In the genomic region with DNA sequence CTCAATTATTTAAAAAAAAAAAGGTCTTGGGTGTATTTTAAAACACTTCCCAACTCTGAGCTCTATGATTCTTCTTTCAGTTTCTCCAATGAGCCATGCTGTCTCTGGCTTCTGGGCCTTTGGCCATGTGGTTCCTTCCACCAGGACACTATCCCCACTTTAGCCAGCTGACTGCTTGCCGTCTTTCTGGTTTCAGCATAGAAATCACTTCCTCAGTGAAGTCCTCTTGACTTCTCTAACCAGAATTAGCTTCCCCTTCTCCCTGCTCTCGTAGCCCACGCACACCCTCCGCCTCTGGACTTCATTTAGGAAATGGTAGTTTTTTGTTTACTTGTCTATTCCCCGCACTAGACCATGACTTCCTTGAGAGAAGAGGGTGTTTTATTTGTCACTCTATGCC, we compare ENCODE assay signal across 20 cellular contexts. TPM values are rescaled to one million over a fixed set of nuclear protein-coding genes. Genes with fewer than 3 reads are reported as not detected.
DNase-seq lines count a peak whose midpoint lies in the region; ATAC-seq and TF ChIP-seq lines count a peak whose summit lies in the region.
"Had no signal": no experiment of that assay in that cellular context is flagged by ENCODE, and none has a peak within 500 bp of the region (broad histone marks: within the 10 kb centered on the region; RNA-seq: fewer than 3 reads in every experiment).

No MANE protein-coding gene starts in this region.

- H3K4me1 ChIP-seq in heart left ventricle, result peaks cover 0 to 69% (median 8%) of the 10 kb centered on the region in 12 donors
- H3K4me1 ChIP-seq in right atrium auricular region, result peaks cover 0 to 14% of the 10 kb centered on the region in 2 donors
- H3K4me1 ChIP-seq in OCI-LY3 (ENCODE audit: low read length), result peaks cover 43% of the 10 kb centered on the region
- H3K4me1 ChIP-seq in upper lobe of right lung, result peaks cover 23% of the 10 kb centered on the region
- peaks cover 0 to 48% (median 35%) of the 10 kb centered on the region in 4 donors for H3K4me1 ChIP-seq in sigmoid colon

- intact Hi-C loops in heart left ventricle (cut with DNase I), result loop anchor here in 2 of 10 donors (5.0 to 10.0 kb wide), 2 partner anchors 54 to 162 kb away; a partner anchor contains a TSS
- intact Hi-C loops in upper lobe of right lung (cut with DNase I), result no loop called here
- intact Hi-C loops in sigmoid colon (cut with DNase I), result no loop called here

- peaks cover 0 to 9% (median 0%) of the 10 kb centered on the region in 9 donors for H3K36me3 ChIP-seq in heart left ventricle
- no peaks in the 10 kb centered on the region for H3K36me3 ChIP-seq in right atrium auricular region
- no peaks in the 10 kb centered on the region for H3K36me3 ChIP-seq in OCI-LY3 (replicated peaks; ENCODE audit: low read depth, low read length)
- H3K36me3 ChIP-seq in upper lobe of right lung, result peaks cover 2% of the 10 kb centered on the region
- no peaks in the 10 kb centered on the region for H3K36me3 ChIP-seq in sigmoid colon
- H3K36me3 ChIP-seq: Peyer's patch had no signal

- peak overlapping the region; percentile 32 for H3K4me2 ChIP-seq in OCI-LY3 (ENCODE audit: low read length)

- H2AFZ ChIP-seq in OCI-LY3 (ENCODE audit: low read depth, low read length), result peak overlapping the region; percentile 74

- TF ChIP-seq CTCF in heart left ventricle (IDR thresholded peaks at IDR 0.05), result no peak
- TF ChIP-seq CTCF in right atrium auricular region (IDR thresholded peaks at IDR 0.05), result no peak
- no peak for TF ChIP-seq CTCF in OCI-LY3 (IDR thresholded peaks at IDR 0.05; ENCODE audit: low read depth, low read length)
- TF ChIP-seq CTCF in upper lobe of right lung (IDR thresholded peaks at IDR 0.05), result no peak
- no peak for TF ChIP-seq CTCF in sigmoid colon (IDR thresholded peaks at IDR 0.05)

- H3K27ac ChIP-seq in heart left ventricle (peak overlapping the region in 2 of 12 donors; percentile 19 to 85), right atrium auricular region (no peak overlapping the region), OCI-LY3 (ENCODE audit: low read length) (no peak overlapping the region), upper lobe of right lung (peak overlapping the region; percentile 55), sigmoid colon (no peak overlapping the region)

- 59 to 81% (median 72%) methylated on average over 5 of the region's 5 CpGs for WGBS in heart left ventricle, 4 donors
- WGBS in sigmoid colon, 2 donors, result 69 to 81% methylated on average over 5 of the region's 5 CpGs

- TF ChIP-seq POLR2A in heart left ventricle (IDR thresholded peaks at IDR 0.05) (no peak), sigmoid colon (IDR thresholded peaks at IDR 0.05) (no peak)

- H3K9ac ChIP-seq in OCI-LY3 (ENCODE audit: low read length), result no peak overlapping the region

- DNase-seq in heart left ventricle, result peak in 4 of 5 donors; percentile 23 to 34 (median 28)
- DNase-seq in right atrium auricular region (ENCODE audit: low spot score), result no peak
- DNase-seq in hypothalamus (lab: John Stamatoyannopoulos, UW), result peak in 30 of 51 donors; percentile 5 to 72 (median 34)
- DNase-seq in upper lobe of right lung, result peak; percentile 75
- DNase-seq in stimulated activated CD4-positive, alpha-beta T cell treated with anti-CD3 and anti-CD28 coated beads, Interleukin-2, amount 100 ng/mL, for 48 hours, result no peak
- DNase-seq in sigmoid colon, result no peak
- DNase-seq: activated CD4-positive, alpha-beta T cell treated with anti-CD3 and anti-CD28 coated beads for 48 hours; activated T-cell treated with anti-CD3 and anti-CD28 coated beads, Interleukin-2, amount 50 U/mL, for 24 hours; cortex of kidney; esophagus squamous epithelium; NCI-H1436; NCI-H2227 treated with DMSO at 0.1 percent for 48 hours; nephron progenitor cell; Peyer's patch; stimulated activated CD4-positive, alpha-beta T cell treated with anti-CD3 and anti-CD28 coated beads, Interleukin-4, amount 100 ng/mL, for 4 hours; T-helper 2 cell had no signal

- H3K27me3 ChIP-seq in heart left ventricle (no peaks in the 10 kb centered on the region), right atrium auricular region (no peaks in the 10 kb centered on the region), OCI-LY3 (ENCODE audit: low read depth, low read length) (no peaks in the 10 kb centered on the region), upper lobe of right lung (no peaks in the 10 kb centered on the region), sigmoid colon (no peaks in the 10 kb centered on the region)
- H3K27me3 ChIP-seq: esophagus squamous epithelium, Peyer's patch had no signal

- no peaks in the 10 kb centered on the region for H4K20me1 ChIP-seq in OCI-LY3 (ENCODE audit: insufficient read depth, low read length)

- H3K4me3 ChIP-seq in heart left ventricle (no peak overlapping the region), right atrium auricular region (no peak overlapping the region), OCI-LY3 (ENCODE audit: low read length) (no peak overlapping the region), upper lobe of right lung (no peak overlapping the region), sigmoid colon (no peak overlapping the region)
- H3K4me3 ChIP-seq: esophagus squamous epithelium, Peyer's patch had no signal

- ATAC-seq in heart left ventricle (peak in 1 of 4 donors; percentile 18), upper lobe of right lung (peak; percentile 71), HG03159 (IDR thresholded peaks at IDR 0.05; ENCODE audit: unreplicated experiment) (no peak)

- no peaks in the 10 kb centered on the region for H3K9me3 ChIP-seq in heart left ventricle
- no peaks in the 10 kb centered on the region for H3K9me3 ChIP-seq in right atrium auricular region
- no peaks in the 10 kb centered on the region for H3K9me3 ChIP-seq in OCI-LY3 (ENCODE audit: insufficient read depth, low read length)
- H3K9me3 ChIP-seq in upper lobe of right lung, result no peaks in the 10 kb centered on the region
- H3K9me3 ChIP-seq in sigmoid colon, result no peaks in the 10 kb centered on the region
- H3K9me3 ChIP-seq: esophagus squamous epithelium, Peyer's patch had no signal

- TF ChIP-seq EP300 in sigmoid colon (IDR thresholded peaks at IDR 0.05), result no peak

- no peaks in the 10 kb centered on the region for H3K79me2 ChIP-seq in OCI-LY3 (ENCODE audit: low read length)

RNA-seq across cellular contexts. Expression of a gene that starts 1.1 kb away (rescaled TPM):
- not detected for total RNA-seq in heart left ventricle
- polyA plus RNA-seq in heart left ventricle, result not detected
- total RNA-seq in right atrium auricular region, result not detected
- total RNA-seq in upper lobe of right lung, result not detected
- not detected for total RNA-seq in sigmoid colon
- not detected for polyA plus RNA-seq in sigmoid colon
- total RNA-seq: esophagus squamous epithelium, H1, Peyer's patch, urinary bladder had no signal

RNA-seq across cellular contexts. Expression of a gene that starts 3.3 kb away (rescaled TPM):
- total RNA-seq in heart left ventricle (10 to 100 TPM; 11.2 to 23.5 (median 14.4) TPM), right atrium auricular region (10 to 100 TPM; 14.1 to 17.5 TPM), upper lobe of right lung (24.1 TPM), sigmoid colon (10 to 100 TPM; 13.3 to 23.3 (median 18.8) TPM)
- polyA plus RNA-seq in heart left ventricle (10 to 100 TPM in 1 of 2 donors, 1 to 10 TPM in 1; 8.7 to 29.5 TPM), sigmoid colon (10 to 100 TPM; 24.5 to 28.0 (median 27.6) TPM)

RNA-seq across cellular contexts. Expression of a gene that starts 52.6 kb away (rescaled TPM):
- 10 to 100 TPM in 6 of 9 donors, 1 to 10 TPM in 3; 6.5 to 17.6 (median 12.3) TPM for total RNA-seq in heart left ventricle
- 10 to 100 TPM; 10.6 to 11.6 TPM for polyA plus RNA-seq in heart left ventricle
- 10 to 100 TPM in 1 of 2 donors, 1 to 10 TPM in 1; 6.5 to 10.1 TPM for total RNA-seq in right atrium auricular region
- 16.8 TPM for total RNA-seq in upper lobe of right lung
- 10 to 100 TPM; 16.1 to 33.9 (median 24.9) TPM for total RNA-seq in sigmoid colon
- 10 to 100 TPM; 17.3 to 31.8 (median 26.4) TPM for polyA plus RNA-seq in sigmoid colon

RNA-seq across cellular contexts. Expression of a gene that starts 53.2 kb away (rescaled TPM):
- total RNA-seq in heart left ventricle (10 to 100 TPM; 10.9 to 18.5 (median 14.3) TPM), right atrium auricular region (10 to 100 TPM; 10.5 to 10.6 TPM), upper lobe of right lung (18.1 TPM), sigmoid colon (10 to 100 TPM; 18.5 to 21.6 (median 19.8) TPM)
- polyA plus RNA-seq in heart left ventricle (10 to 100 TPM in 1 of 2 donors, 1 to 10 TPM in 1; 3.7 to 18.2 TPM), sigmoid colon (10 to 100 TPM; 15.2 to 25.4 (median 19.2) TPM)

RNA-seq across cellular contexts. Expression of a gene that starts 54.8 kb away (rescaled TPM):
- total RNA-seq in heart left ventricle (1 to 10 TPM; 4.3 to 8.1 (median 6.5) TPM), right atrium auricular region (1 to 10 TPM; 6.4 TPM), upper lobe of right lung (7.7 TPM), sigmoid colon (10 to 100 TPM in 2 of 4 donors, 1 to 10 TPM in 2; 7.6 to 11.4 (median 10.2) TPM)
- polyA plus RNA-seq in heart left ventricle (1 to 10 TPM; 1.6 to 9.4 TPM), sigmoid colon (10 to 100 TPM in 1 of 3 donors, 1 to 10 TPM in 2; 1.8 to 15.4 (median 3.0) TPM)

Comparison
In these comparisons a context has a peak if more than half of its experiments do, and no peak if none do; other contexts are left out.
1. DNase-seq: peak in heart left ventricle (4 of 5), hypothalamus (30 of 51) and upper lobe of right lung (single experiment); none in right atrium auricular region (single experiment), stimulated activated CD4-positive, alpha-beta T cell treated with anti-CD3 and anti-CD28 coated beads, Interleukin-2, amount 100 ng/mL, for 48 hours (0 of 2) and sigmoid colon (single experiment).